In the genomic region with DNA sequence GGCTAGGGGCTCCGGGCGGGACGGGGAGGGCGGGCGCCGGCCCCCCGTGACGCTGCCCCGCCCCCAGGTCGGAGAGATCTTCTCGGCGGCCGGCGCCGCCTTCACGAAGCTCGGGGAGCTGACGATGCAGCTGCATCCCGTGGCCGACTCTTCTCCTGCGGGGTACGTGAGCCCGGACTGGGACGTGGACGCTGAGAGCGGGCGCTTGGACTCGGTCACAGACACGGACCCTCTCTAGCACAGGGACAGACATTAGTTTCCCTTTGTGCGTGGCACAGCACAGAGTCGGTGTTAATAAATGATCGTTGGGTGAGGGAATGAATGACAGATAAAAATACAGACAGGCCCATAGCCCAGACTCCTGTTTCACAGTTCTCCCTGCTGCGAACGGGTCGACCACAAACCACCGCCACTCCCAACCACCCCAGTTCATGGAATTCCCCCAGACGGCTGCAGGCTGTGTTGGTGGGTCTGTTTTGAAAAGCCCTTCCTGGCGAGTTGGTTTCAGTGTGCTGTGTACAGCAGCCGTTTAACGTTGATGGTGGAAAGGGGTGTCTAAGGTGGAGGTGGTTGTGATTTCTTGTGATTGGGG, we compare ENCODE assay signal across 8 cellular contexts. TPM values are rescaled to one million over a fixed set of nuclear protein-coding genes. Genes with fewer than 3 reads are reported as not detected.
DNase-seq lines count a peak whose midpoint lies in the region; ATAC-seq and TF ChIP-seq lines count a peak whose summit lies in the region.

No MANE protein-coding gene starts in this region.

- TF ChIP-seq CTCF in GM12865 (IDR thresholded peaks at IDR 0.05; ENCODE audit: insufficient read depth, low read depth, low read length, missing control alignments): no peak

- H3K4me3 ChIP-seq in GM12865 (ENCODE audit: low read depth, low read length): peak overlapping the region; percentile 70

- DNase-seq in GM12865 (ENCODE audit: low read depth): peak; percentile 87
- peak; percentile 52 for DNase-seq in activated gamma-delta T cell (lab: John Stamatoyannopoulos, UW)
- DNase-seq in hepatic stellate cell (ENCODE audit: low spot score): peak; percentile 71
- peak; percentile 61 to 74 for DNase-seq in stimulated activated CD4-positive, alpha-beta T cell treated with anti-CD3 and anti-CD28 coated beads, Interleukin-12 subunit alpha, Interleukin-12 subunit beta, amount 100 ng/mL, for 24 hours (ENCODE audit: low read depth in 2 of 2)

- ATAC-seq in HG02571 (IDR thresholded peaks at IDR 0.05; ENCODE audit: unreplicated experiment) (peak; percentile 15), HG03280 (IDR thresholded peaks at IDR 0.05; ENCODE audit: unreplicated experiment) (no peak), HG03565 (IDR thresholded peaks at IDR 0.05; ENCODE audit: unreplicated experiment) (no peak)

TF ChIP-seq in PFSK-1, 5 proteins besides CTCF, POLR2A, EP300 and RAD21:
- TF ChIP-seq SIN3A (IDR thresholded peaks at IDR 0.05; ENCODE audit: borderline replicate concordance, insufficient read depth, low read length) (peak; percentile 30; the same call in 1 of the 2 replicates), TAF1 (IDR thresholded peaks at IDR 0.05; ENCODE audit: borderline replicate concordance, insufficient read depth, low read length) (no peak), POLR2AphosphoS5 (IDR thresholded peaks at IDR 0.05; ENCODE audit: low read depth, low read length) (no peak; the same call in 1 of the 2 replicates), FOXP2 (optimal IDR thresholded peaks at IDR 0.05; ENCODE audit: borderline replicate concordance, extremely low read depth, extremely low read length, insufficient read depth) (no peak)

RNA-seq across cellular contexts. Expression of gene RNASEK, which starts 2.7 kb away (rescaled TPM):
- 343 TPM for polyA plus RNA-seq in PFSK-1 (2012; ENCODE audit: insufficient read length, low read depth)

RNA-seq across cellular contexts. Expression of gene BCL6B, which starts 7.8 kb away (rescaled TPM):
- polyA plus RNA-seq in PFSK-1 (2012; ENCODE audit: insufficient read length, low read depth): not detected

RNA-seq across cellular contexts. Expression of gene ALOX12, which starts 19.2 kb away (rescaled TPM):
- 1.0 TPM for polyA plus RNA-seq in PFSK-1 (2012; ENCODE audit: insufficient read length, low read depth)

RNA-seq across cellular contexts. Expression of gene SLC16A13, which starts 20.7 kb away (rescaled TPM):
- 3.7 TPM for polyA plus RNA-seq in PFSK-1 (2012; ENCODE audit: insufficient read length, low read depth)

RNA-seq across cellular contexts. Expression of gene SLC16A11, which starts 28.8 kb away (rescaled TPM):
- 0.38 TPM for polyA plus RNA-seq in PFSK-1 (2012; ENCODE audit: insufficient read length, low read depth)
